ENCODE assay signal across 16 cellular contexts in genomic region chr1:37453647-37454046, GRCh38.
"Had no signal": no experiment of that assay in that cellular context is flagged by ENCODE, and none has a peak within 500 bp of the region (broad histone marks: within the 10 kb centered on the region; RNA-seq: fewer than 3 reads in every experiment).

No MANE protein-coding gene starts in this region.

- H3K36me3 ChIP-seq: esophagus squamous epithelium had no signal

- H3K27me3 Mint-ChIP-seq: activated naive CD8-positive, alpha-beta T cell had no signal

- H3K27ac Mint-ChIP-seq: activated naive CD8-positive, alpha-beta T cell; brain; mesothelial cell of epicardium; nephron had no signal

- DNase-seq: activated CD4-positive, alpha-beta T cell treated with anti-CD3 and anti-CD28 coated beads, Interleukin-2, amount 50 U/mL, for 4 hours; activated gamma-delta T cell; anterior cingulate cortex; cortex of kidney; effector CD8-positive, alpha-beta T cell; esophagus squamous epithelium; left cardiac atrium; lower lobe of right lung; nucleus accumbens; stimulated activated naive CD4-positive, alpha-beta T cell; SW 1271 had no signal

- H3K4me3 Mint-ChIP-seq: activated naive CD8-positive, alpha-beta T cell; brain; central memory CD8-positive, alpha-beta T cell; mesothelial cell of epicardium; nephron had no signal

- H3K9me3 Mint-ChIP-seq: central memory CD8-positive, alpha-beta T cell; mesothelial cell of epicardium; nephron had no signal

- ATAC-seq: left cardiac atrium, lower lobe of right lung had no signal

- H3K4me3 ChIP-seq: esophagus squamous epithelium, lower lobe of right lung had no signal

- H3K27ac ChIP-seq: esophagus squamous epithelium, lower lobe of right lung had no signal

- H3K36me3 Mint-ChIP-seq: activated naive CD8-positive, alpha-beta T cell; brain; mesothelial cell of epicardium had no signal

- H3K4me1 Mint-ChIP-seq: nephron had no signal

- H3K9me3 ChIP-seq: esophagus squamous epithelium, lower lobe of right lung had no signal
